ENCODE assay signal across 7 cellular contexts in the genomic region with DNA sequence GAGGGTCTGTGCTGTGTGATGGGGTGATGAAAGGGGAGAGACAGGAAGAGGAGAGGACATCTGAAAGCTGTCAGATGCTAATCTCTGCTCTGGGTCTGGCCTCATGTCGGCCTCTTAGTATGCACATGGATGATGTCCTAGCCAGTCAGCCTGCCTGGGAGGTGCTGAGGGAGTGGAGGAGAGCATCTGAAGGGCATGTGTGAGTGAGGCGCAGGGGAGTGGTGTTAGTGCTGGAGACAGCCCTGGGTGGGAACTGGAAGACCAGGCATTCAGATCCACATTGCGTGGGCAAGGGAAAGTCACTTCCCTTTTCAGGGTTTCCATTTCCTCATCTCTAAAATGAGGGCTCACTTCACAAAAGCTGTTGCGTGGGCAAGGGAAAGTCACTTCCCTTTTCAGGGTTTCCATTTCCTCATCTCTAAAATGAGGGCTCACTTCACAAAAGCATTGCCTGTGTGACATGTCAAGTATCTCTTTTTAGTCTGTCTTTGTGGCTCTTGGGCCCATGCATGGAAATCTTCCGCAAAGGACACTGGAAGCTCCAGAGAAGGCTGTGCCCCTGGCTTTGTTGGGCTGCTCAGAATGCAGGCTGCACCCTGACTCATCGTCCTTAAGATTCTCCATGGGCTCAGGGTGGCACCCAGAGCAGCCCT. TPM values are rescaled to one million over a fixed set of nuclear protein-coding genes. Genes with fewer than 3 reads are reported as not detected.
DNase-seq lines count a peak whose midpoint lies in the region; ATAC-seq and TF ChIP-seq lines count a peak whose summit lies in the region.

No MANE protein-coding gene starts in this region.

- no peak overlapping the region for H3K27ac ChIP-seq in ascending aorta

- ATAC-seq in GM19395 (IDR thresholded peaks at IDR 0.05; ENCODE audit: unreplicated experiment) = peak; percentile 85
- ATAC-seq in HG03139 (IDR thresholded peaks at IDR 0.05; ENCODE audit: unreplicated experiment) = peak; percentile 62
- ATAC-seq in stimulated activated naive B cell treated with anti-CD40 and anti-IgM and Interleukin-4, amounts not matched to agents 10 μg/mL and 1 μg/mL and 100 μg/mL, for 72 hours (replicated peaks) = peak; percentile 85 to 87
- no peak for ATAC-seq in HG02840 (IDR thresholded peaks at IDR 0.05; ENCODE audit: low FRiP score, unreplicated experiment)

- H3K4me1 Mint-ChIP-seq in stimulated activated naive B cell treated with anti-CD40 and anti-IgM and Interleukin-4, amounts not matched to agents 10 μg/mL and 1 μg/mL and 100 μg/mL, for 72 hours = peaks cover 50 to 72% of the 10 kb centered on the region in 2 donors
- H3K4me1 Mint-ChIP-seq in immature natural killer cell = peaks cover 0 to 2% of the 10 kb centered on the region in 2 donors

- H3K36me3 ChIP-seq in ascending aorta (peaks cover 0 to 5% of the 10 kb centered on the region in 2 donors), H7 (replicated peaks; ENCODE audit: control insufficient read depth, insufficient read depth, low read length) (no peaks in the 10 kb centered on the region)

- H3K36me3 Mint-ChIP-seq in stimulated activated naive B cell treated with anti-CD40 and anti-IgM and Interleukin-4, amounts not matched to agents 10 μg/mL and 1 μg/mL and 100 μg/mL, for 72 hours = peaks cover 0 to 5% of the 10 kb centered on the region in 2 donors
- H3K36me3 Mint-ChIP-seq in immature natural killer cell = no peaks in the 10 kb centered on the region

- peak; percentile 49 to 78 for DNase-seq in ascending aorta (ENCODE audit: low spot score in 2 of 2)
- DNase-seq in stimulated activated naive B cell treated with anti-CD40 and anti-IgM and Interleukin-4, amounts not matched to agents 10 μg/mL and 1 μg/mL and 100 μg/mL, for 72 hours = peak; percentile 86
- no peak for DNase-seq in immature natural killer cell
- DNase-seq in H7 = no peak

- H3K9me3 ChIP-seq in ascending aorta = no peaks in the 10 kb centered on the region

- intact Hi-C loops in ascending aorta (cut with DNase I) = no loop called here

- no peaks in the 10 kb centered on the region for H3K27me3 ChIP-seq in ascending aorta
- H3K27me3 ChIP-seq in H7 (ENCODE audit: control insufficient read depth, insufficient read depth, low read length) = no peaks in the 10 kb centered on the region

- peak overlapping the region; percentile 93 for H3K27ac Mint-ChIP-seq in stimulated activated naive B cell treated with anti-CD40 and anti-IgM and Interleukin-4, amounts not matched to agents 10 μg/mL and 1 μg/mL and 100 μg/mL, for 72 hours
- peak overlapping the region in 1 of 6 donors; percentile 67 for H3K27ac Mint-ChIP-seq in immature natural killer cell

- H3K9me3 Mint-ChIP-seq in stimulated activated naive B cell treated with anti-CD40 and anti-IgM and Interleukin-4, amounts not matched to agents 10 μg/mL and 1 μg/mL and 100 μg/mL, for 72 hours = peaks cover 0 to 1% of the 10 kb centered on the region in 2 donors
- H3K9me3 Mint-ChIP-seq in immature natural killer cell = no peaks in the 10 kb centered on the region

- no peak for TF ChIP-seq CTCF in ascending aorta (IDR thresholded peaks at IDR 0.05)

- H3K4me3 Mint-ChIP-seq in stimulated activated naive B cell treated with anti-CD40 and anti-IgM and Interleukin-4, amounts not matched to agents 10 μg/mL and 1 μg/mL and 100 μg/mL, for 72 hours = peak overlapping the region; percentile 5 to 60
- H3K4me3 Mint-ChIP-seq in immature natural killer cell = no peak overlapping the region

- no peaks in the 10 kb centered on the region for H3K27me3 Mint-ChIP-seq in stimulated activated naive B cell treated with anti-CD40 and anti-IgM and Interleukin-4, amounts not matched to agents 10 μg/mL and 1 μg/mL and 100 μg/mL, for 72 hours
- peaks cover 0 to 11% (median 2%) of the 10 kb centered on the region in 3 donors for H3K27me3 Mint-ChIP-seq in immature natural killer cell (ENCODE audit: low read depth in 3 of 3)

- no peak overlapping the region for H3K4me3 ChIP-seq in ascending aorta
- no peak overlapping the region for H3K4me3 ChIP-seq in H7 (ENCODE audit: insufficient read depth, low read depth, low read length)

- H3K4me1 ChIP-seq in ascending aorta = no peaks in the 10 kb centered on the region

RNA-seq across cellular contexts. Expression of gene SFTPD, which starts 10.1 kb away (rescaled TPM):
- total RNA-seq in ascending aorta = not detected
- not detected for polyA plus RNA-seq in immature natural killer cell
- total RNA-seq in H7 (2014; rRNA removed; shearing (Covaris generic)) = 0.21 and 1.5 TPM in 2 replicates

Comparison
In these comparisons a context has a peak if more than half of its experiments do, and no peak if none do; other contexts are left out.
1. DNase-seq: peak in ascending aorta (2 of 2) and stimulated activated naive B cell treated with anti-CD40 and anti-IgM and Interleukin-4, amounts not matched to agents 10 μg/mL and 1 μg/mL and 100 μg/mL, for 72 hours (single experiment); none in immature natural killer cell (0 of 3) and H7 (single experiment).
2. H3K4me3 Mint-ChIP-seq: peak in stimulated activated naive B cell treated with anti-CD40 and anti-IgM and Interleukin-4, amounts not matched to agents 10 μg/mL and 1 μg/mL and 100 μg/mL, for 72 hours (2 of 2); none in immature natural killer cell (0 of 5).